Comparison of ENCODE assay signal across 14 cellular contexts in the genomic region with DNA sequence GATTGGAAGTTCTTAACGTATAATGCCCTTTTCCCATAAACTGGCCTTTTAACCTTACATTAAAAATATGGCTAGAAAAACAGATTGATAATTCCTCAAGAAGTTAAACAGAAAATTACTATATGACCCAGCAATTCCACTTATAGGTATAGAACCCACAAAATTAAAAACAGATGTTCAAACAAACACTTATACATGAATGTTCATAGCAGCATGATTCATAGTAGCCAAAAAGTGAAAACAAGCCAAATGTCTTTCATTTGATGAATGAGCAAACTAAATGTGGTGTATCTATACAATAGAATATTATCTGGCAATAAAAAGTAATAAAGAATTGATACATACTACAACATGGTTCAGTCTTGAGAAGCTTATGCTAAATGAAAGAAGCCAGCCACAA. TPM values are rescaled to one million over a fixed set of nuclear protein-coding genes. Genes with fewer than 3 reads are reported as not detected.
DNase-seq lines count a peak whose midpoint lies in the region.
"Had no signal": no experiment of that assay in that cellular context is flagged by ENCODE, and none has a peak within 500 bp of the region (broad histone marks: within the 10 kb centered on the region; RNA-seq: fewer than 3 reads in every experiment).

No MANE protein-coding gene starts in this region.

- DNase-seq in HS-5 (ENCODE audit: low read depth), result peak; percentile 57
- peak; percentile 60 for DNase-seq in adipocyte (ENCODE audit: low read depth)
- peak; percentile 2 for DNase-seq in fibroblast of gingiva (ENCODE audit: low read depth)
- DNase-seq in skeletal muscle cell (ENCODE audit: low read depth), result peak; percentile 43
- DNase-seq in activated CD4-positive, alpha-beta memory T cell treated with anti-CD3 and anti-CD28 coated beads, Interleukin-2, amount 10 ng/mL, durations not matched to agents 7 days and 5 days, result no peak
- DNase-seq in cortex of kidney (lab: John Stamatoyannopoulos, UW), result no peak
- no peak for DNase-seq in Karpas-422
- DNase-seq: CD8-positive, alpha-beta memory T cell; H7; NCI-H1417; NCI-H2081; NCI-H526 treated with DMSO at 0.1 percent for 48 hours had no signal

- H3K4me2 ChIP-seq in Karpas-422 (ENCODE audit: low read depth, low read length, poor library complexity, severe bottlenecking), result no peak overlapping the region
- H3K4me2 ChIP-seq: BLaER1 had no signal

- no peaks in the 10 kb centered on the region for H3K9me2 ChIP-seq in Karpas-422 (replicated peaks; ENCODE audit: insufficient read depth, low read length)

- no peaks in the 10 kb centered on the region for H3K79me2 ChIP-seq in Karpas-422 (ENCODE audit: low read length)

- CTCF ChIA-PET in activated CD4-positive, alpha-beta memory T cell treated with anti-CD3 and anti-CD28 coated beads, Interleukin-2, amount 10 ng/mL, durations not matched to agents 7 days and 5 days (lab: Charles Lee), result no interaction called here

- POLR2A ChIA-PET in activated CD4-positive, alpha-beta memory T cell treated with anti-CD3 and anti-CD28 coated beads, Interleukin-2, amount 10 ng/mL, durations not matched to agents 7 days and 5 days (lab: Charles Lee), result no interaction called here

- no peaks in the 10 kb centered on the region for H3K36me3 Mint-ChIP-seq in activated CD4-positive, alpha-beta memory T cell treated with anti-CD3 and anti-CD28 coated beads, Interleukin-2, amount 10 ng/mL, durations not matched to agents 7 days and 5 days (ENCODE audit: low read depth)

- H3K36me3 ChIP-seq in adipocyte (ENCODE audit: control insufficient read depth, insufficient read depth, low read length, severe bottlenecking), result no peaks in the 10 kb centered on the region
- no peaks in the 10 kb centered on the region for H3K36me3 ChIP-seq in Karpas-422 (ENCODE audit: insufficient read depth, low read length)
- H3K36me3 ChIP-seq: BLaER1 had no signal

- H3K9ac ChIP-seq in adipocyte (ENCODE audit: low read length) (no peak overlapping the region), Karpas-422 (ENCODE audit: low read length) (no peak overlapping the region)
- H3K9ac ChIP-seq: BLaER1 had no signal

- no peaks in the 10 kb centered on the region for H4K20me1 ChIP-seq in Karpas-422 (ENCODE audit: insufficient read depth, low read depth, low read length)
- H4K20me1 ChIP-seq: BLaER1 had no signal

- H3K27ac ChIP-seq in Karpas-422 (ENCODE audit: low read length), result no peak overlapping the region
- H3K27ac ChIP-seq: BLaER1 had no signal

- no peaks in the 10 kb centered on the region for H3K9me3 Mint-ChIP-seq in activated CD4-positive, alpha-beta memory T cell treated with anti-CD3 and anti-CD28 coated beads, Interleukin-2, amount 10 ng/mL, durations not matched to agents 7 days and 5 days
- H3K9me3 Mint-ChIP-seq: CD8-positive, alpha-beta memory T cell; IgD-negative memory B cell had no signal

- H3K9me3 ChIP-seq in adipocyte (ENCODE audit: control insufficient read depth, low read length), result no peaks in the 10 kb centered on the region
- H3K9me3 ChIP-seq in Karpas-422 (ENCODE audit: low read length), result no peaks in the 10 kb centered on the region
- H3K9me3 ChIP-seq: BLaER1 had no signal

- H3K27ac Mint-ChIP-seq in activated CD4-positive, alpha-beta memory T cell treated with anti-CD3 and anti-CD28 coated beads, Interleukin-2, amount 10 ng/mL, durations not matched to agents 7 days and 5 days, result no peak overlapping the region
- H3K27ac Mint-ChIP-seq: CD8-positive, alpha-beta memory T cell; IgD-negative memory B cell had no signal

- no peak overlapping the region for H2AFZ ChIP-seq in Karpas-422 (ENCODE audit: low read length)

- no peak overlapping the region for H3K4me3 Mint-ChIP-seq in activated CD4-positive, alpha-beta memory T cell treated with anti-CD3 and anti-CD28 coated beads, Interleukin-2, amount 10 ng/mL, durations not matched to agents 7 days and 5 days
- H3K4me3 Mint-ChIP-seq: CD8-positive, alpha-beta memory T cell had no signal

- H3K4me1 ChIP-seq in adipocyte (ENCODE audit: control insufficient read depth, insufficient read depth, low read length), result peaks cover 3% of the 10 kb centered on the region
- no peaks in the 10 kb centered on the region for H3K4me1 ChIP-seq in Karpas-422 (ENCODE audit: low read length)
- H3K4me1 ChIP-seq: BLaER1 had no signal

- H3K27me3 Mint-ChIP-seq in activated CD4-positive, alpha-beta memory T cell treated with anti-CD3 and anti-CD28 coated beads, Interleukin-2, amount 10 ng/mL, durations not matched to agents 7 days and 5 days, result no peaks in the 10 kb centered on the region
- H3K27me3 Mint-ChIP-seq: CD8-positive, alpha-beta memory T cell; IgD-negative memory B cell had no signal

- no peaks in the 10 kb centered on the region for H3K27me3 ChIP-seq in adipocyte (replicated peaks; ENCODE audit: control insufficient read depth, insufficient read depth, low read length)
- no peaks in the 10 kb centered on the region for H3K27me3 ChIP-seq in Karpas-422 (ENCODE audit: low read length)
- H3K27me3 ChIP-seq: BLaER1 had no signal

- H3K4me3 ChIP-seq in adipocyte (ENCODE audit: low read length) (no peak overlapping the region), skeletal muscle cell (ENCODE audit: low read depth, low read length) (no peak overlapping the region), Karpas-422 (ENCODE audit: low read length) (no peak overlapping the region)
- H3K4me3 ChIP-seq: BLaER1 had no signal

- H3K4me1 Mint-ChIP-seq in activated CD4-positive, alpha-beta memory T cell treated with anti-CD3 and anti-CD28 coated beads, Interleukin-2, amount 10 ng/mL, durations not matched to agents 7 days and 5 days, result no peaks in the 10 kb centered on the region
- H3K4me1 Mint-ChIP-seq: IgD-negative memory B cell had no signal

RNA-seq across cellular contexts. Expression of gene POU5F2, which starts 35.5 kb away (rescaled TPM):
- under 1 TPM; 0.68 to 0.71 TPM for total RNA-seq in activated CD4-positive, alpha-beta memory T cell treated with anti-CD3 and anti-CD28 coated beads, Interleukin-2, amount 10 ng/mL, durations not matched to agents 7 days and 5 days
- 0.94 and 3.3 TPM in 2 replicates for total RNA-seq in Karpas-422 (2014; rRNA removed; shearing (Covaris generic); ENCODE audit: low replicate concordance)

Comparison
In these comparisons a context has a peak if more than half of its experiments do, and no peak if none do; other contexts are left out.
1. DNase-seq: peak in HS-5 (single experiment), adipocyte (single experiment), fibroblast of gingiva (single experiment) and skeletal muscle cell (single experiment); none in activated CD4-positive, alpha-beta memory T cell treated with anti-CD3 and anti-CD28 coated beads, Interleukin-2, amount 10 ng/mL, durations not matched to agents 7 days and 5 days (single experiment), cortex of kidney (single experiment) and Karpas-422 (single experiment).